Comparison of ENCODE assay signal across 13 cellular contexts in the genomic region with DNA sequence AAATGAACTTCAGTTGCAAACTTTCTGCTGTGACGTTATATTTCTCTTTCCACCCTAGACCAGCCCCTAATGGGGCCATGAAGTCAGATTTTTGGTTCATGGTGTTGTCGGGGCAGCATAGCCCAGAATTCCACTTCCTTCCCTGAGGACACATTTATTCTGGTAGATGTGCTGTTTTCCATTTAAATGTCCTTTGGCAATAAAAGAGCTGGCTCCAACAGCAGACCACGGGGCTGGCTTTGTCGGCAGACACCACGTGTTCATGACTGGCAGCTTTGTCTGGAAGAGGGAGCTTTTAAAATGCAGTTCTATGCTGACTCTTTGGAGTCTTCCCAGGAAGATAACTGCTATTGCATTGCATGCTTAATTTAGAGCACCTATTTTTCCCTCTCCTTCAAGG. TPM values are rescaled to one million over a fixed set of nuclear protein-coding genes. Genes with fewer than 3 reads are reported as not detected.
DNase-seq lines count a peak whose midpoint lies in the region; ATAC-seq, FAIRE-seq and TF ChIP-seq lines count a peak whose summit lies in the region.
"Had no signal": no experiment of that assay in that cellular context is flagged by ENCODE, and none has a peak within 500 bp of the region (broad histone marks: within the 10 kb centered on the region; RNA-seq: fewer than 3 reads in every experiment).

No MANE protein-coding gene starts in this region.

- intact Hi-C loops in Right ventricle myocardium inferior (cut with DNase I), result no loop called here

- TF ChIP-seq POLR2A in H54 (IDR thresholded peaks at IDR 0.05; ENCODE audit: low read depth, low read length), result no peak

- FAIRE-seq in H54 (lab: Jason Lieb, UNC), result no peak
- FAIRE-seq: colon, keratinocyte had no signal

- ATAC-seq in Right ventricle myocardium inferior (peak; percentile 90), HG03196 (IDR thresholded peaks at IDR 0.05; ENCODE audit: unreplicated experiment) (no peak)
- no peak for ATAC-seq in stimulated activated naive CD8-positive, alpha-beta T cell treated with anti-CD3 and anti-CD28 coated beads, Interleukin-15, Interleukin-2, amounts not matched to agents 100 U/mL and 50 U/mL, for 24 hours

- DNase-seq in A172 (ENCODE audit: low spot score) (peak; percentile 22), amygdala (lab: John Stamatoyannopoulos, UW) (peak in 52 of 56 donors; percentile 25 to 92 (median 73)), Right ventricle myocardium inferior (ENCODE audit: missing footprints) (peak; percentile 86), occipital lobe (lab: John Stamatoyannopoulos, UW) (peak; percentile 76), H54 (ENCODE audit: insufficient read length, low spot score) (no peak)
- no peak for DNase-seq in NK-92 treated with Interleukin-12 subunit alpha and Interleukin-12 subunit beta, amount 100 ng/mL, for 24 hours (lab: John Stamatoyannopoulos, UW)
- DNase-seq in stimulated activated naive CD8-positive, alpha-beta T cell treated with anti-CD3 and anti-CD28 coated beads, Interleukin-15, Interleukin-2, amounts not matched to agents 100 U/mL and 50 U/mL, for 24 hours, result no peak
- DNase-seq: activated CD4-positive, alpha-beta T cell treated with anti-CD3 and anti-CD28 coated beads, Interleukin-2, amount 50 U/mL, for 1 hour; SHP77 treated with DMSO at 0.1 percent for 48 hours; stimulated activated CD4-positive, alpha-beta T cell treated with anti-CD3 and anti-CD28 coated beads, Interleukin-2, amount 100 ng/mL, for 24 hours had no signal

RNA-seq across cellular contexts. Expression of gene LCP2, which starts 17.6 kb away (rescaled TPM):
- total RNA-seq in A172 (2014; rRNA removed; shearing (Covaris generic)), result not detected in 2 replicates
- total RNA-seq in Right ventricle myocardium inferior, result 6.7 TPM
- total RNA-seq in occipital lobe, result 1.4 TPM

Comparison
In these comparisons a context has a peak if more than half of its experiments do, and no peak if none do; other contexts are left out.
1. DNase-seq: peak in A172 (single experiment), amygdala (52 of 56), Right ventricle myocardium inferior (single experiment) and occipital lobe (single experiment); none in NK-92 treated with Interleukin-12 subunit alpha and Interleukin-12 subunit beta, amount 100 ng/mL, for 24 hours (single experiment), H54 (single experiment) and stimulated activated naive CD8-positive, alpha-beta T cell treated with anti-CD3 and anti-CD28 coated beads, Interleukin-15, Interleukin-2, amounts not matched to agents 100 U/mL and 50 U/mL, for 24 hours (single experiment).